ENCODE assay signal across 8 cellular contexts in the genomic region with DNA sequence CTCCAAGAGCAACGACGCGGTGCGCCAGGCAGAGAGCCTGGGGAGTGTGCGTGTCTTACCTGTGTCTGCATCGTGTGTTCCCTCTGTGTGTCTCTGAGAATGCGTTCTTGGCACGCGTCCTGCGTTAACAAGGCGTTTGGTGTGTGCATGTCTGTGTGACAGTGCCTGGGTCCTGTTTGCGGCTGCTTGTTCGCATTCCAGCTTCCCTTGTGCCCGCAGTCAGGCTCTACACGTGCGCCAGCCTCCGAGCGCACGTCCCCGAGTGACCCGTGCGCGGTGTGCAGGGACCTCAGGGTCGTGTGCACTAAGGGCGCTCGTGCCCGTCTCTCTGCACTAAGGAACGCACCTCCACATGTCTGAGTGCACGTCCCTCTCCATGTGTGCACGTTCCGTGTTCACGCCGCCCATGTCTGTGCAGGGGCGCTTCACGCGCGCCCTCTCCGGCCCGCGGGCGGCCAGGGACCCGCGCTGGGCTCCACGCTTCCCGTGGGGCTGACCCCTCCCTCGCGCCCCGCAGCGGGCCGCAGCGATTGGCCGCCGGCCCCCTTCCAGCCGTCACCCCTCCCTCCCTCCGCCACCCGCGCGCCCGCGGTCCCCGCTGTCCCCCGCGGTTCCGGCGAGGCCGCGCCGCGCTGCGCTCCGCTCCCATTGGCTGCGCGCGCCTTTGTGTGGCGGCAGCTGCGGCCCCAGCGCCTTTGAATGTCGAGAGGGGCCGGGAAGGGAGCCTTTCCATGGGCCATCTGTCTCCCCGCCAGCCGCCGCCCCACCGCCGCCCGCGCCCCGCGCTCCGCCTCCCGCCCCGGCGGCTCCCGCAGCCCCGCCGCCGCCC.
DNase-seq lines count a peak whose midpoint lies in the region; ATAC-seq, FAIRE-seq and TF ChIP-seq lines count a peak whose summit lies in the region.

No MANE protein-coding gene starts in this region.

- H3K4me3 ChIP-seq in epithelial cell of esophagus (ENCODE audit: low read length) (peak overlapping the region; percentile 63), muscle layer of colon (ENCODE audit: low read depth in 1 of 2, low read length in 2 of 2) (peak overlapping the region; percentile 14 to 59)

- no peak overlapping the region for H3K9ac ChIP-seq in muscle layer of colon (ENCODE audit: low read length)

- no peaks in the 10 kb centered on the region for H3K9me3 ChIP-seq in muscle layer of colon (ENCODE audit: low read length)

- ATAC-seq in HG03571 (IDR thresholded peaks at IDR 0.05; ENCODE audit: unreplicated experiment) (no peak), GM19455 (IDR thresholded peaks at IDR 0.05; ENCODE audit: unreplicated experiment) (no peak)

- no peaks in the 10 kb centered on the region for H3K36me3 ChIP-seq in muscle layer of colon (ENCODE audit: insufficient read depth, low read length)

- TF ChIP-seq CTCF in epithelial cell of esophagus (IDR thresholded peaks at IDR 0.05; ENCODE audit: insufficient read depth, low read depth, low read length, missing control alignments): no peak

- no peak overlapping the region for H3K27ac Mint-ChIP-seq in T-helper 1 cell treated with Interleukin-12 subunit alpha and Interleukin-12 subunit beta and Interleukin-4 antibody, amounts not matched to agents 30 μg/mL and 1 μg/mL, for 36 hours

- H3K4me3 Mint-ChIP-seq in T-helper 1 cell treated with Interleukin-12 subunit alpha and Interleukin-12 subunit beta and Interleukin-4 antibody, amounts not matched to agents 30 μg/mL and 1 μg/mL, for 36 hours: peak overlapping the region; percentile 72

- peak; percentile 20 for FAIRE-seq in urothelium cell line (lab: Jason Lieb, UNC)

- H3K27me3 ChIP-seq in muscle layer of colon (ENCODE audit: control insufficient read depth in 1 of 2, insufficient read depth in 2 of 2, low read length in 2 of 2): peaks cover 0 to 11% of the 10 kb centered on the region in 2 donors

- DNase-seq in COR-L47 (lab: John Stamatoyannopoulos, UW) (peak; percentile 80), KG1 (lab: John Stamatoyannopoulos, UW) (peak; percentile 33), epithelial cell of esophagus (ENCODE audit: low read depth) (peak; percentile 45), urothelium cell line (ENCODE audit: low spot score) (peak; percentile 70)

- H3K36me3 Mint-ChIP-seq in T-helper 1 cell treated with Interleukin-12 subunit alpha and Interleukin-12 subunit beta and Interleukin-4 antibody, amounts not matched to agents 30 μg/mL and 1 μg/mL, for 36 hours (ENCODE audit: low read depth): peaks cover 1% of the 10 kb centered on the region

- H3K9me3 Mint-ChIP-seq in T-helper 1 cell treated with Interleukin-12 subunit alpha and Interleukin-12 subunit beta and Interleukin-4 antibody, amounts not matched to agents 30 μg/mL and 1 μg/mL, for 36 hours: no peaks in the 10 kb centered on the region

- peaks cover 84% of the 10 kb centered on the region for H3K27me3 Mint-ChIP-seq in T-helper 1 cell treated with Interleukin-12 subunit alpha and Interleukin-12 subunit beta and Interleukin-4 antibody, amounts not matched to agents 30 μg/mL and 1 μg/mL, for 36 hours (ENCODE audit: low read depth)

- H3K27ac ChIP-seq in muscle layer of colon (ENCODE audit: low read depth, low read length): no peak overlapping the region

- peaks cover 11% of the 10 kb centered on the region for H3K4me1 ChIP-seq in muscle layer of colon (ENCODE audit: insufficient read depth, low read length)

- H3K4me1 Mint-ChIP-seq in T-helper 1 cell treated with Interleukin-12 subunit alpha and Interleukin-12 subunit beta and Interleukin-4 antibody, amounts not matched to agents 30 μg/mL and 1 μg/mL, for 36 hours (ENCODE audit: low read depth): peaks cover 27% of the 10 kb centered on the region
